In the genomic region with DNA sequence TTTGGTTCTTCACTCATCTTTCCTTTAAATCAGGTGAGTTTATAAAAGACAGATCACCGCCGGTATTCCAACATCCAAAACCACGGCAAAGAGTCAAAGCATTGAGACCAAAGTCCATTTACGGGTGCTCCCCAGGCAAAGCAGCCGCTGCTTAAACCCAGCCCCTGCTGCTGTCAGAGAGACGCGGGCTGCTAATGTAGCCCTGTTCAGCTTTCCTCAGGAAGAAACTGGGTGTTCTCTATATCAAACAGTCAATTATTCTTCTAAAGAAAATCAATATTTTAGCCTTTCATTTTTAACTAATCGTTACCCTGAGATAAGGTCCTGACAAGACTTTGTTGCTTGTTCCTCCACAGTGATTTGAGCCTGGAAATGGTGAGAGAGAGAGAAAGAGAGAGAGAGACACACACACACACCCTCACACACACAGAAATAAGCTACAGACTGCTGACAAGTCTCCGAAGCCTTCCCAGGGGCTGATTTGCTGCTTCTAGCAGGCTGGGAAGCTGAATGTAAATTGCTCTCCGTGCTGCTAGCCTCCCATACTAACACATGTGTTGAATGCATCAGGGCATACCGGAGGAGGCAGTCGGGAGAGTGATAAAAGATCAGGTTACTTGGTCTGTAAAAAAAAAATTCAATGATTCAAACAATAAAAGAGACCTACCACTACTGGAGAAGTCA, we compare ENCODE assay signal across 8 cellular contexts.
DNase-seq lines count a peak whose midpoint lies in the region; ATAC-seq and TF ChIP-seq lines count a peak whose summit lies in the region.

No MANE protein-coding gene starts in this region.

- H3K9me3 ChIP-seq in SK-N-MC (ENCODE audit: low read depth, low read length) (no peaks in the 10 kb centered on the region), left lung (no peaks in the 10 kb centered on the region)

- H3K36me3 ChIP-seq in SK-N-MC (ENCODE audit: insufficient read depth, low read length) (no peaks in the 10 kb centered on the region), left lung (no peaks in the 10 kb centered on the region)

- H3K27ac ChIP-seq in SK-N-MC (no peak overlapping the region), cingulate gyrus (ENCODE audit: low read depth, low read length) (peak overlapping the region; percentile 76), left lung (no peak overlapping the region)

- H3K4me1 ChIP-seq in left lung = no peaks in the 10 kb centered on the region

- H3K4me3 ChIP-seq in SK-N-MC (peak overlapping the region; percentile 75), left lung (no peak overlapping the region)

- peak; percentile 40 for ATAC-seq in HG02798 (IDR thresholded peaks at IDR 0.05; ENCODE audit: poor library complexity, unreplicated experiment)
- ATAC-seq in left lung = peak; percentile 68
- no peak for ATAC-seq in HG03460 (IDR thresholded peaks at IDR 0.05; ENCODE audit: unreplicated experiment)

- intact Hi-C loops in left lung (cut with DNase I) = no loop called here

- H3K9ac ChIP-seq in SK-N-MC (ENCODE audit: insufficient read length) = peak overlapping the region; percentile 59

- DNase-seq in AG20443 (ENCODE audit: low spot score) (peak; percentile 37), SK-N-MC (ENCODE audit: low read depth, low spot score) (no peak), left lung (peak in 1 of 2 donors; percentile 42), OCI-M2 (lab: John Stamatoyannopoulos, UW; ENCODE audit: unreplicated experiment) (no peak)
- peak; percentile 50 for DNase-seq in stimulated activated CD4-positive, alpha-beta T cell treated with anti-CD3 and anti-CD28 coated beads, Interleukin-1b, Interleukin-23, amount 100 ng/mL, for 48 hours

- H3K27me3 ChIP-seq in left lung = no peaks in the 10 kb centered on the region

- no peak for TF ChIP-seq CTCF in left lung (IDR thresholded peaks at IDR 0.05)

Comparison
In these comparisons a context has a peak if more than half of its experiments do, and no peak if none do; other contexts are left out.
1. DNase-seq: peak in AG20443 (single experiment) and stimulated activated CD4-positive, alpha-beta T cell treated with anti-CD3 and anti-CD28 coated beads, Interleukin-1b, Interleukin-23, amount 100 ng/mL, for 48 hours (single experiment); none in SK-N-MC (single experiment) and OCI-M2 (single experiment).